ENCODE assay signal across 14 cellular contexts in genomic region chr17:61144876-61145564, GRCh38.
A peak's percentile ranks its signal among the peaks of the same experiment; 100 is the strongest.
DNase-seq lines count a peak whose midpoint lies in the region; ATAC-seq, FAIRE-seq and TF ChIP-seq lines count a peak whose summit lies in the region.
"Had no signal": no experiment of that assay in that cellular context is flagged by ENCODE, and none has a peak within 500 bp of the region (broad histone marks: within the 10 kb centered on the region; RNA-seq: fewer than 3 reads in every experiment).

No MANE protein-coding gene starts in this region.

- no peak overlapping the region for H3K9ac ChIP-seq in K562 (ENCODE audit: insufficient read depth in 1 of 2, low read depth in 2 of 2, low read length in 2 of 2)

- H3K4me2 ChIP-seq in K562 (ENCODE audit: insufficient read depth, low read length) = peak overlapping the region; percentile 28

- no peaks in the 10 kb centered on the region for H3K9me3 ChIP-seq in A673 (ENCODE audit: low read depth, low read length, poor library complexity, severe bottlenecking)
- H3K9me3 ChIP-seq in K562 (replicated peaks; ENCODE audit: control insufficient read depth, insufficient read depth, low read depth, low read length) = no peaks in the 10 kb centered on the region

- 0 out of 2 replicates have a peak overlapping the region, but pooled peaks have one; percentile 47 for H2AFZ ChIP-seq in K562 (ENCODE audit: low read depth, low read length)

- no peak; a peak in 1 of 4 replicates for TF ChIP-seq RAD21 in K562 (CRISPR knock-in tag; conservative IDR thresholded peaks at IDR 0.05 in 1 of 2, IDR thresholded peaks at IDR 0.05 in 1 of 2)

- H3K27me3 ChIP-seq in A673 (replicated peaks; ENCODE audit: insufficient read depth, low read depth, low read length, poor library complexity) (no peaks in the 10 kb centered on the region), K562 (ENCODE audit: control insufficient read depth in 2 of 2, insufficient read depth in 2 of 2, low read length in 2 of 2) (peaks cover 0 to 4% of the 10 kb centered on the region in 2 experiments; a peak in 1 of 5 replicates)

- no peaks in the 10 kb centered on the region for H3K9me3 Mint-ChIP-seq in naive thymus-derived CD8-positive, alpha-beta T cell
- H3K9me3 Mint-ChIP-seq: central memory CD8-positive, alpha-beta T cell had no signal

- TF ChIP-seq EP300 in K562 (IDR thresholded peaks at IDR 0.05; ENCODE audit: low read length) = peak; percentile 74

- peak; percentile 5 for DNase-seq in A673 (ENCODE audit: low spot score)
- DNase-seq in KBM-7 = peak; percentile 34
- DNase-seq in K562 (ENCODE audit: extremely low read depth in 1 of 4, low spot score in 3 of 4) = peak; percentile 11 to 21 (median 12)
- no peak for DNase-seq in naive thymus-derived CD8-positive, alpha-beta T cell
- DNase-seq: activated CD4-positive, CD25-positive, alpha-beta regulatory T cell treated with anti-CD3 and anti-CD28 coated beads, Interleukin-2, amount 50 U/mL, for 72 hours; activated effector memory CD4-positive, alpha-beta T cell treated with Interleukin-2 at 50 U/mL for 16 hours; stimulated activated CD4-positive, alpha-beta T cell treated with anti-CD3 and anti-CD28 coated beads, Interleukin-4, amount 100 ng/mL, for 4 hours had no signal

- peaks cover 17 to 49% (median 32%) of the 10 kb centered on the region in 4 donors for H3K4me1 Mint-ChIP-seq in naive thymus-derived CD8-positive, alpha-beta T cell

- intact Hi-C loops in A673 (cut with micrococcal nuclease; ENCODE audit: unreplicated experiment) (loop anchor here (10.0 kb wide), 1 partner anchor 420 kb away; no protein-coding TSS in a partner anchor), K562 (cut with micrococcal nuclease) (no loop called here)

- TF ChIP-seq CTCF in A673 (conservative IDR thresholded peaks at IDR 0.05; ENCODE audit: low read depth, low read length) (no peak), K562 (IDR thresholded peaks at IDR 0.05 in 2 of 3, conservative IDR thresholded peaks at IDR 0.05 in 1 of 3; ENCODE audit: insufficient read depth in 2 of 3, low read depth in 1 of 3, low read length in 3 of 3) (no peak)

- no peaks in the 10 kb centered on the region for H3K36me3 Mint-ChIP-seq in naive thymus-derived CD8-positive, alpha-beta T cell

- FAIRE-seq in K562 (lab: Jason Lieb, UNC) = peak; percentile 15

- H3K4me3 ChIP-seq in A673 (ENCODE audit: low read depth, low read length, poor library complexity, severe bottlenecking) (no peak overlapping the region), K562 (no peak overlapping the region)

- BruUV-seq in A673 (replicated peaks; lab: Mats Ljungman, UMichigan) (no TSS peak), K562 (replicated peaks; lab: Mats Ljungman, UMichigan) (no TSS peak)

- peaks cover 15% of the 10 kb centered on the region for H3K4me1 ChIP-seq in A673 (ENCODE audit: insufficient read depth, low read length, poor library complexity, severe bottlenecking)
- H3K4me1 ChIP-seq in K562 (replicated peaks in 1 of 2; ENCODE audit: control insufficient read depth in 2 of 2, insufficient read depth in 2 of 2, low read length in 2 of 2) = peaks cover 0 to 15% of the 10 kb centered on the region in 2 experiments; a peak in 3 of 5 replicates

- no peak for ATAC-seq in K562
- ATAC-seq in naive thymus-derived CD8-positive, alpha-beta T cell = no peak
- ATAC-seq in HG03469 (IDR thresholded peaks at IDR 0.05; ENCODE audit: unreplicated experiment) = no peak
- no peak for ATAC-seq in HG03280 (IDR thresholded peaks at IDR 0.05; ENCODE audit: unreplicated experiment)
- no peak for ATAC-seq in HG03095 (IDR thresholded peaks at IDR 0.05; ENCODE audit: unreplicated experiment)
- no peak for ATAC-seq in GM21528 (IDR thresholded peaks at IDR 0.05; ENCODE audit: low FRiP score, unreplicated experiment)
- ATAC-seq: HCT116 had no signal

- no peaks in the 10 kb centered on the region for H3K36me3 ChIP-seq in A673 (ENCODE audit: insufficient read depth, low read length, poor library complexity, severe bottlenecking)
- H3K36me3 ChIP-seq in K562 (ENCODE audit: control insufficient read depth, insufficient read depth, low read length) = no peaks in the 10 kb centered on the region

- TF ChIP-seq POLR2A in K562 (conservative IDR thresholded peaks at IDR 0.05) = no peak

- H3K27ac Mint-ChIP-seq in naive thymus-derived CD8-positive, alpha-beta T cell = peak overlapping the region in 7 of 10 donors; percentile 2 to 81 (median 65)

- H3K9me1 ChIP-seq in K562 (ENCODE audit: control insufficient read depth, insufficient read depth, low read length) = no peaks in the 10 kb centered on the region

- CTCF ChIA-PET in A673 (lab: Charles Lee) = no interaction called here
- CTCF ChIA-PET in K562 (lab: Yijun Ruan, JAX; ENCODE audit: low intra/inter-chr PET ratio) = no interaction called here

- H3K27ac ChIP-seq in A673 (ENCODE audit: low read depth, low read length, poor library complexity, severe bottlenecking) (no peak overlapping the region), K562 (ENCODE audit: extremely low read depth, low read depth, low read length) (no peak overlapping the region)
- H3K27ac ChIP-seq: RWPE1 had no signal

- POLR2A ChIA-PET in A673 (lab: Charles Lee; ENCODE audit: low non-redundant PET) = no interaction called here
- POLR2A ChIA-PET in K562 (lab: Yijun Ruan, JAX) = interaction anchor here (0.6 to 0.7 kb wide), 2 partner anchors 10 to 41 kb away, joined by 3 to 4 read pairs; no protein-coding TSS in a partner anchor
- POLR2A ChIA-PET in naive thymus-derived CD8-positive, alpha-beta T cell (lab: Charles Lee) = no interaction called here

- WGBS in K562 (ENCODE audit: insufficient coverage, low coverage, missing lambda C conversion rate) = 2% methylated on average over 8 of the region's 8 CpGs

- in situ Hi-C loops in KBM-7 (cut with MboI; ENCODE audit: low pct_unique_long_range_greater_than_20kb, low sequenced_read_pairs) (no loop called here), K562 (cut with MboI) (no loop called here)

- H3K27me3 Mint-ChIP-seq in naive thymus-derived CD8-positive, alpha-beta T cell = no peaks in the 10 kb centered on the region
- H3K27me3 Mint-ChIP-seq: central memory CD8-positive, alpha-beta T cell had no signal

- peak overlapping the region in 2 of 10 donors; percentile 19 to 76 for H3K4me3 Mint-ChIP-seq in naive thymus-derived CD8-positive, alpha-beta T cell
- H3K4me3 Mint-ChIP-seq: central memory CD8-positive, alpha-beta T cell had no signal

- H4K20me1 ChIP-seq in K562 (replicated peaks; ENCODE audit: control insufficient read depth, insufficient read depth, low read length) = no peaks in the 10 kb centered on the region; the same call in 1 of the 2 replicates

- H3K79me2 ChIP-seq in K562 (ENCODE audit: control insufficient read depth, insufficient read depth, low read length) = no peaks in the 10 kb centered on the region

TF ChIP-seq in K562, 482 proteins besides CTCF, POLR2A, EP300 and RAD21 (continues in another document):
- TF ChIP-seq MAFG (tag; conservative IDR thresholded peaks at IDR 0.05) (no peak), TCF3 (CRISPR knock-in tag; IDR thresholded peaks at IDR 0.05) (peak; percentile 72), CREB3 (tag; conservative IDR thresholded peaks at IDR 0.05; ENCODE audit: low read depth) (no peak), OTX1 (CRISPR knock-in tag; IDR thresholded peaks at IDR 0.05) (no peak), CREB3L1 (IDR thresholded peaks at IDR 0.05; ENCODE audit: borderline replicate concordance, low read depth) (no peak), CBFA2T3 (IDR thresholded peaks at IDR 0.05) (peak; percentile 61; the same call in 1 of the 2 replicates), POLR3G (IDR thresholded peaks at IDR 0.05; ENCODE audit: extremely low read depth, insufficient read length, insufficient replicate concordance) (no peak), SMARCA4 (IDR thresholded peaks at IDR 0.05) (peak; percentile 30; the same call in 1 of the 2 replicates), TEAD4 (IDR thresholded peaks at IDR 0.05; ENCODE audit: low read length) (peak; percentile 78), TEAD4 (CRISPR knock-in tag; IDR thresholded peaks at IDR 0.05; ENCODE audit: borderline replicate concordance) (no peak), NFIX (CRISPR knock-in tag; IDR thresholded peaks at IDR 0.05; ENCODE audit: low read depth) (no peak), CTCFL (IDR thresholded peaks at IDR 0.05; ENCODE audit: borderline replicate concordance, insufficient read depth, low read depth, low read length, poor library complexity, severe bottlenecking) (no peak), FOXJ3 (CRISPR knock-in tag; IDR thresholded peaks at IDR 0.05) (no peak)

Comparison
In these comparisons a context has a peak if more than half of its experiments do, and no peak if none do; other contexts are left out.
1. DNase-seq: peak in A673 (single experiment), KBM-7 (single experiment) and K562 (4 of 4); none in naive thymus-derived CD8-positive, alpha-beta T cell (0 of 10).